In genomic region chr3:125918451-125918850, GRCh38 we compare ENCODE assay signal across 10 cellular contexts. TPM values are rescaled to one million over a fixed set of nuclear protein-coding genes. Genes with fewer than 3 reads are reported as not detected.
"Had no signal": no experiment of that assay in that cellular context is flagged by ENCODE, and none has a peak within 500 bp of the region (broad histone marks: within the 10 kb centered on the region; RNA-seq: fewer than 3 reads in every experiment).

No MANE protein-coding gene starts in this region.

RNA-seq across cellular contexts. Expression of gene ROPN1B, which starts 50.5 kb away (rescaled TPM):
- total RNA-seq: activated CD8-positive, alpha-beta memory T cell treated with anti-CD3 and anti-CD28 coated beads, Interleukin-2, amount 10 ng/mL, durations not matched to agents 7 days and 5 days; activated CD8-positive, alpha-beta T cell treated with anti-CD3 and anti-CD28 coated beads, Interleukin-2, amount 10 ng/mL, durations not matched to agents 7 days and 5 days; activated T-cell treated with anti-CD3 and anti-CD28 coated beads, Interleukin-2, amount 50 U/mL, for 72 hours; dermis blood vessel endothelial cell; lung microvascular endothelial cell; mucosa of gallbladder; pulmonary artery endothelial cell; stomach; T-helper 17 cell had no signal
- polyA plus RNA-seq: ovary had no signal
